Comparison of ENCODE assay signal across 1 cellular context in the genomic region with DNA sequence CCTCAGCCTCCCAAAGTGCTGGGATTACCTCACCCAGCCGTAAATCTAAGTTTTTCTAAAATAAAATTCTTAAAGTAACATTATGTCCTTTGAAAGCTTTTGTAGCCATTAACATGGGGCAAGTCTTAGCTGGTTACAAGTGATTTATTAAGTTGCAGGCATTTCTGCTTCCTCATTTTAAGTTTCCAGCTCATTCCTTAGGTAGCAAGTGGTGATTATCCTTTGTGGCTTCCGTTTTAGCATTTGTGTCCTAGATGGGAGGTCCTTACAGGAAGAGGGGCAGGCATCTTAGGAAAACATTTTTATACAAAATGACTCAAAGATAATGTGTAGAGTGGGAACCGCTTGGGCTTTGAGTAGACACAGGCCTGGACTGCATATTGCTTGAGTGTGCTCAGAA.
TF ChIP-seq lines count a peak whose summit lies in the region.

No MANE protein-coding gene starts in this region.

TF ChIP-seq in HEK293, 187 proteins besides CTCF, POLR2A, EP300 and RAD21 (continued from another document):
- TF ChIP-seq OSR2 (tag by site-specific recombination; IDR thresholded peaks at IDR 0.05) (0 out of 2 replicates have a peak, but pooled peaks have one; percentile 10), ZNF184 (tag by site-specific recombination; IDR thresholded peaks at IDR 0.05) (no peak), ZNF133 (tag by site-specific recombination; IDR thresholded peaks at IDR 0.05) (no peak), ZNF169 (tag by site-specific recombination; IDR thresholded peaks at IDR 0.05) (no peak), ZNF426 (tag by site-specific recombination; IDR thresholded peaks at IDR 0.05) (no peak)
- TF ChIP-seq, protein P1, sequence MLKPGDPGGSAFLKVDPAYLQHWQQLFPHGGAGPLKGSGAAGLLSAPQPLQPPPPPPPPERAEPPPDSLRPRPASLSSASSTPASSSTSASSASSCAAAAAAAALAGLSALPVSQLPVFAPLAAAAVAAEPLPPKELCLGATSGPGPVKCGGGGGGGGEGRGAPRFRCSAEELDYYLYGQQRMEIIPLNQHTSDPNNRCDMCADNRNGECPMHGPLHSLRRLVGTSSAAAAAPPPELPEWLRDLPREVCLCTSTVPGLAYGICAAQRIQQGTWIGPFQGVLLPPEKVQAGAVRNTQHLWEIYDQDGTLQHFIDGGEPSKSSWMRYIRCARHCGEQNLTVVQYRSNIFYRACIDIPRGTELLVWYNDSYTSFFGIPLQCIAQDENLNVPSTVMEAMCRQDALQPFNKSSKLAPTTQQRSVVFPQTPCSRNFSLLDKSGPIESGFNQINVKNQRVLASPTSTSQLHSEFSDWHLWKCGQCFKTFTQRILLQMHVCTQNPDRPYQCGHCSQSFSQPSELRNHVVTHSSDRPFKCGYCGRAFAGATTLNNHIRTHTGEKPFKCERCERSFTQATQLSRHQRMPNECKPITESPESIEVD (tag by site-specific recombination; IDR thresholded peaks at IDR 0.05): 0 out of 2 replicates have a peak, but pooled peaks have one; percentile 17
